8 cellular contexts compared by ENCODE assay signal in the genomic region with DNA sequence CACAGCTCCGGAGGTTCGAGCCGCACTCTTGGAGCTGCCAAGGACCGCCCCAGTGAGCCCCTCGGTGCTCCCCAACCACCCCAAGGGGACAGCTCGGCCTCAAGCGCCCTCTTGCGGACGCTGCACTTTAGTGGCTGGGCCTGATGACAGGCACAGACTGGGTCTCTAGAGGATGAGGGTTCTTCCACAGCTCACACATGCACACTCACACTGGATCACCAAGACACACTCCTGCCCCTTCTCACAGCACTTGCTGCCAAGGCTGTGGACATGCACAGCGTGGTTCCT. TPM values are rescaled to one million over a fixed set of nuclear protein-coding genes. Genes with fewer than 3 reads are reported as not detected.
DNase-seq lines count a peak whose midpoint lies in the region; ATAC-seq and TF ChIP-seq lines count a peak whose summit lies in the region.

No MANE protein-coding gene starts in this region.

- peaks cover 13 to 34% of the 10 kb centered on the region in 2 donors for H3K27me3 Mint-ChIP-seq in natural killer cell (ENCODE audit: low read depth in 2 of 2)
- peaks cover 19 to 22% of the 10 kb centered on the region in 2 donors for H3K27me3 Mint-ChIP-seq in natural killer cell treated with Interleukin-12 subunit alpha and Interleukin-12 subunit beta and Interleukin-15 and Interleukin-18, amount 100 ng/mL, for 72 hours
- peaks cover 20 to 30% of the 10 kb centered on the region in 2 donors for H3K27me3 Mint-ChIP-seq in CD4-positive, alpha-beta memory T cell

- H3K4me1 Mint-ChIP-seq in natural killer cell: peaks cover 0 to 11% of the 10 kb centered on the region in 2 donors
- peaks cover 0 to 13% of the 10 kb centered on the region in 2 donors for H3K4me1 Mint-ChIP-seq in natural killer cell treated with Interleukin-12 subunit alpha and Interleukin-12 subunit beta and Interleukin-15 and Interleukin-18, amount 100 ng/mL, for 72 hours (ENCODE audit: low read depth in 2 of 2)
- H3K4me1 Mint-ChIP-seq in CD4-positive, alpha-beta memory T cell: peaks cover 0 to 17% (median 6%) of the 10 kb centered on the region in 4 donors

- no peaks in the 10 kb centered on the region for H3K36me3 Mint-ChIP-seq in natural killer cell
- no peaks in the 10 kb centered on the region for H3K36me3 Mint-ChIP-seq in natural killer cell treated with Interleukin-12 subunit alpha and Interleukin-12 subunit beta and Interleukin-15 and Interleukin-18, amount 100 ng/mL, for 72 hours
- H3K36me3 Mint-ChIP-seq in CD4-positive, alpha-beta memory T cell: no peaks in the 10 kb centered on the region

- H3K9me3 Mint-ChIP-seq in natural killer cell: no peaks in the 10 kb centered on the region
- H3K9me3 Mint-ChIP-seq in natural killer cell treated with Interleukin-12 subunit alpha and Interleukin-12 subunit beta and Interleukin-15 and Interleukin-18, amount 100 ng/mL, for 72 hours: no peaks in the 10 kb centered on the region
- H3K9me3 Mint-ChIP-seq in CD4-positive, alpha-beta memory T cell: no peaks in the 10 kb centered on the region

- no peaks in the 10 kb centered on the region for H3K79me2 ChIP-seq in PC-9 (ENCODE audit: low read depth)

- no TSS peak for BruUV-seq in PC-9 (replicated peaks; lab: Mats Ljungman, UMichigan)

- H3F3A ChIP-seq in PC-9 (ENCODE audit: insufficient read depth, low read depth): no peaks in the 10 kb centered on the region

- H3K9me2 ChIP-seq in PC-9 (ENCODE audit: insufficient read depth): no peaks in the 10 kb centered on the region

- H3K27ac ChIP-seq in PC-9 (no peak overlapping the region), spleen (no peak overlapping the region), SJCRH30 (no peak overlapping the region)
- no peak overlapping the region for H3K27ac ChIP-seq in CD4-positive, alpha-beta memory T cell (ENCODE audit: low read depth, low read length)

- intact Hi-C loops in natural killer cell (cut with micrococcal nuclease) (no loop called here), PC-9 (cut with micrococcal nuclease; ENCODE audit: unreplicated experiment) (loop anchor here (1.0 kb wide), 1 partner anchor 213 kb away; no protein-coding TSS in a partner anchor), spleen (cut with DNase I; ENCODE audit: low total_unique reads) (no loop called here)
- intact Hi-C loops in CD4-positive, alpha-beta memory T cell (cut with micrococcal nuclease): no loop called here

- no peak overlapping the region for H3K27ac Mint-ChIP-seq in natural killer cell
- H3K27ac Mint-ChIP-seq in natural killer cell treated with Interleukin-12 subunit alpha and Interleukin-12 subunit beta and Interleukin-15 and Interleukin-18, amount 100 ng/mL, for 72 hours: no peak overlapping the region
- H3K27ac Mint-ChIP-seq in CD4-positive, alpha-beta memory T cell: no peak overlapping the region

- no peak for TF ChIP-seq CTCF in natural killer cell (IDR thresholded peaks at IDR 0.05)
- TF ChIP-seq CTCF in PC-9 (conservative IDR thresholded peaks at IDR 0.05): peak; percentile 69
- TF ChIP-seq CTCF in epithelial cell of proximal tubule (conservative IDR thresholded peaks at IDR 0.05; ENCODE audit: low read depth, low read length): peak; percentile 66
- peak in 7 of 11 experiments; percentile 9 to 49 (median 31) for TF ChIP-seq CTCF in spleen (IDR thresholded peaks at IDR 0.05 in 8 of 11, conservative IDR thresholded peaks at IDR 0.05 in 3 of 11)

- H3K27me3 ChIP-seq in PC-9 (ENCODE audit: insufficient read depth, low read depth): no peaks in the 10 kb centered on the region
- H3K27me3 ChIP-seq in spleen (replicated peaks in 1 of 7): peaks cover 0 to 99% (median 56%) of the 10 kb centered on the region in 7 donors
- H3K27me3 ChIP-seq in CD4-positive, alpha-beta memory T cell (ENCODE audit: insufficient read depth, low read length): no peaks in the 10 kb centered on the region
- no peaks in the 10 kb centered on the region for H3K27me3 ChIP-seq in SJCRH30

- H3K4me3 Mint-ChIP-seq in natural killer cell: peak overlapping the region; percentile 37
- H3K4me3 Mint-ChIP-seq in natural killer cell treated with Interleukin-12 subunit alpha and Interleukin-12 subunit beta and Interleukin-15 and Interleukin-18, amount 100 ng/mL, for 72 hours: no peak overlapping the region
- peak overlapping the region in 3 of 8 donors; percentile 26 to 49 (median 39) for H3K4me3 Mint-ChIP-seq in CD4-positive, alpha-beta memory T cell

- DNase-seq in natural killer cell (no peak), PC-9 (peak in 1 of 2 experiments; percentile 38), epithelial cell of proximal tubule (ENCODE audit: low read depth) (no peak), spleen (no peak), inferior parietal cortex (ENCODE audit: extremely low spot score) (no peak), SJCRH30 (no peak)
- DNase-seq in natural killer cell treated with Interleukin-12 subunit alpha and Interleukin-12 subunit beta and Interleukin-15 and Interleukin-18, amount 100 ng/mL, for 72 hours (ENCODE audit: low spot score): no peak
- no peak for DNase-seq in CD4-positive, alpha-beta memory T cell

- TF ChIP-seq POLR2A in spleen (IDR thresholded peaks at IDR 0.05): no peak

- H3K9me3 ChIP-seq in PC-9 (ENCODE audit: insufficient read depth, low read depth) (no peaks in the 10 kb centered on the region), spleen (no peaks in the 10 kb centered on the region), SJCRH30 (replicated peaks) (no peaks in the 10 kb centered on the region)
- no peaks in the 10 kb centered on the region for H3K9me3 ChIP-seq in CD4-positive, alpha-beta memory T cell (ENCODE audit: control insufficient read depth in 1 of 2, low read length in 2 of 2)

- no peak overlapping the region for H3K4me2 ChIP-seq in PC-9

- POLR2A ChIA-PET in PC-9 (lab: Charles Lee; ENCODE audit: unreplicated experiment): no interaction called here
- POLR2A ChIA-PET in CD4-positive, alpha-beta memory T cell (lab: Charles Lee; ENCODE audit: partially characterized antibody): no interaction called here

- H3K4me1 ChIP-seq in PC-9 (replicated peaks; ENCODE audit: insufficient read depth): no peaks in the 10 kb centered on the region
- H3K4me1 ChIP-seq in spleen: peaks cover 3 to 28% (median 21%) of the 10 kb centered on the region in 6 donors
- no peaks in the 10 kb centered on the region for H3K4me1 ChIP-seq in CD4-positive, alpha-beta memory T cell (ENCODE audit: insufficient read depth, low read length)
- no peaks in the 10 kb centered on the region for H3K4me1 ChIP-seq in SJCRH30

- no peaks in the 10 kb centered on the region for H4K20me1 ChIP-seq in PC-9 (ENCODE audit: insufficient read depth)

- no peak for ATAC-seq in natural killer cell
- ATAC-seq in natural killer cell treated with Interleukin-12 subunit alpha and Interleukin-12 subunit beta and Interleukin-15 and Interleukin-18, amount 100 ng/mL, for 72 hours: no peak

- H3K36me3 ChIP-seq in PC-9 (ENCODE audit: low read depth): no peaks in the 10 kb centered on the region
- no peaks in the 10 kb centered on the region for H3K36me3 ChIP-seq in spleen
- no peaks in the 10 kb centered on the region for H3K36me3 ChIP-seq in CD4-positive, alpha-beta memory T cell (ENCODE audit: insufficient read depth, low read length)
- no peaks in the 10 kb centered on the region for H3K36me3 ChIP-seq in SJCRH30

- H2AFZ ChIP-seq in PC-9: no peak overlapping the region

- 36 to 69% (median 47%) methylated on average over 7 to 10 of the region's 10 CpGs for WGBS in spleen, 5 donors

- H3K4me3 ChIP-seq in PC-9: no peak overlapping the region
- no peak overlapping the region for H3K4me3 ChIP-seq in epithelial cell of proximal tubule (ENCODE audit: low read depth, low read length)
- no peak overlapping the region for H3K4me3 ChIP-seq in spleen
- no peak overlapping the region for H3K4me3 ChIP-seq in CD4-positive, alpha-beta memory T cell (ENCODE audit: low read length in 2 of 2)
- H3K4me3 ChIP-seq in SJCRH30: no peak overlapping the region

- CTCF ChIA-PET in PC-9 (lab: Charles Lee): interaction anchor here (0.6 kb wide), 1 partner anchor 124 kb away, joined by 7 read pairs; no protein-coding TSS in a partner anchor
- CTCF ChIA-PET in CD4-positive, alpha-beta memory T cell (lab: Charles Lee; ENCODE audit: partially characterized antibody): no interaction called here

RNA-seq across cellular contexts. Expression of a gene that starts 2.1 kb away (rescaled TPM):
- under 1 TPM in 1 of 3 donors, not detected in 2; 0.16 TPM for total RNA-seq in natural killer cell
- total RNA-seq in natural killer cell treated with Interleukin-12 subunit alpha and Interleukin-12 subunit beta and Interleukin-15 and Interleukin-18, amount 100 ng/mL, for 72 hours: not detected
- total RNA-seq in PC-9 (2021): not detected in 2 replicates
- total RNA-seq in epithelial cell of proximal tubule: 0.07 and 1.2 TPM in 2 replicates
- under 1 TPM in 5 of 7 donors, not detected in 2; 0.30 to 0.54 (median 0.34) TPM for total RNA-seq in spleen
- polyA plus RNA-seq in spleen: under 1 TPM; 0.02 to 0.11 (median 0.10) TPM
- not detected for total RNA-seq in CD4-positive, alpha-beta memory T cell
- not detected for polyA plus RNA-seq in CD4-positive, alpha-beta memory T cell
- total RNA-seq in SJCRH30 (2014; rRNA removed; shearing (Covaris generic)): 0.02 TPM in 1 of 2 replicates, not detected in the other

RNA-seq across cellular contexts. Expression of a gene that starts 59.3 kb away (rescaled TPM):
- total RNA-seq in natural killer cell (10 to 100 TPM; 49.9 to 57.4 (median 52.8) TPM), PC-9 (2021) (7.2 and 8.5 TPM in 2 replicates), epithelial cell of proximal tubule (8.1 and 10.4 TPM in 2 replicates), spleen (10 to 100 TPM; 29.8 to 77.1 (median 41.9) TPM)
- 10 to 100 TPM; 31.4 to 41.3 TPM for total RNA-seq in natural killer cell treated with Interleukin-12 subunit alpha and Interleukin-12 subunit beta and Interleukin-15 and Interleukin-18, amount 100 ng/mL, for 72 hours
- 10 to 100 TPM in 1 of 3 donors, 1 to 10 TPM in 2; 8.1 to 10.1 (median 8.5) TPM for polyA plus RNA-seq in spleen
- 10 to 100 TPM; 45.3 to 48.2 TPM for total RNA-seq in CD4-positive, alpha-beta memory T cell
- 10 to 100 TPM; 21.1 to 23.5 TPM for polyA plus RNA-seq in CD4-positive, alpha-beta memory T cell
- total RNA-seq in SJCRH30 (2014; rRNA removed; shearing (Covaris generic)): 5.9 and 7.9 TPM in 2 replicates
